8 cellular contexts compared by ENCODE assay signal in the genomic region with DNA sequence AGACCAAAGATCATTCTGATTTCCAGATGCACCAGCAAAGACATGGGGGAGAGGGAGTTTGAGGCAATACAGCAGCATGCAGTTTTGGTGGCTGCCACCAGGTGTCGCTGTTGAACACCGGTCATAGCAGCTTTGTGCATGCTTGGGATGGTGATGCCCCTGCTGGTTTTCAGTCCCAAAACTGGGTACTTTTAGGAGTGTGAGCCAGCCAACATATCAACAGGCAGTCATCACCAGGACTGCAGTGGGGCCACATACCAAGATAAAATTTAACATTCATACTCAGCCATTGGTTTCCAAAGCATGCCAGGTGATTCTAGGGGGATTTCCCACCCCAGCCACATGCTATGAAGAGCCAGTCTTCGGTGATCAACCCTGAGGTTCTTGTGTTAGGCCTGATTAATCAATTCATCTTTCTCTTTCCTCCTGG.
DNase-seq lines count a peak whose midpoint lies in the region; ATAC-seq lines count a peak whose summit lies in the region.

No MANE protein-coding gene starts in this region.

- DNase-seq in AML-193 (lab: John Stamatoyannopoulos, UW): peak; percentile 8 to 28
- peak; percentile 39 for DNase-seq in HK-2 (ENCODE audit: unreplicated experiment)
- peak; percentile 27 for DNase-seq in activated CD8-positive, alpha-beta memory T cell treated with anti-CD3 and anti-CD28 coated beads, Interleukin-2, amount 50 U/mL, for 4 hours
- no peak for DNase-seq in left lobe of liver (ENCODE audit: low spot score)
- DNase-seq in SK-N-DZ (ENCODE audit: low spot score): no peak

- peak; percentile 35 for ATAC-seq in left lobe of liver
- ATAC-seq in HG02870 (IDR thresholded peaks at IDR 0.05; ENCODE audit: unreplicated experiment): no peak
- no peak for ATAC-seq in GM18519 (IDR thresholded peaks at IDR 0.05; ENCODE audit: low FRiP score, unreplicated experiment)
- no peak for ATAC-seq in GM21515 (IDR thresholded peaks at IDR 0.05; ENCODE audit: unreplicated experiment)

Comparison
In these comparisons a context has a peak if more than half of its experiments do, and no peak if none do; other contexts are left out.
1. DNase-seq: peak in AML-193 (2 of 2), HK-2 (single experiment) and activated CD8-positive, alpha-beta memory T cell treated with anti-CD3 and anti-CD28 coated beads, Interleukin-2, amount 50 U/mL, for 4 hours (single experiment); none in left lobe of liver (single experiment) and SK-N-DZ (single experiment).